Comparison of ENCODE assay signal across 8 cellular contexts in genomic region chr19:57320180-57321084, GRCh38. TPM values are rescaled to one million over a fixed set of nuclear protein-coding genes. Genes with fewer than 3 reads are reported as not detected.
DNase-seq lines count a peak whose midpoint lies in the region; ATAC-seq and TF ChIP-seq lines count a peak whose summit lies in the region.

ZNF543 (plus strand) TSS chr19:57320472; CDS start chr19:57320854, 382 bp downstream.

- peaks cover 4% of the 10 kb centered on the region; the same call in 1 of the 2 replicates for H3F3A ChIP-seq in PC-9 (ENCODE audit: insufficient read depth, low read depth)

- no peaks in the 10 kb centered on the region for H4K20me1 ChIP-seq in PC-9 (ENCODE audit: insufficient read depth)

- TSS peak; percentile 54 for BruUV-seq in PC-9 (replicated peaks; lab: Mats Ljungman, UMichigan)

- peaks cover 29% of the 10 kb centered on the region for H3K4me1 Mint-ChIP-seq in activated T-cell treated with anti-CD3 and anti-CD28 coated beads, Interleukin-2, amount 50 U/mL, for 4 hours (ENCODE audit: low read depth)

- peaks cover 23% of the 10 kb centered on the region for H3K9me3 Mint-ChIP-seq in activated T-cell treated with anti-CD3 and anti-CD28 coated beads, Interleukin-2, amount 50 U/mL, for 4 hours

- H3K27ac ChIP-seq in PC-9, result peak within 1 kb of the TSS; percentile 51

- H3K9me2 ChIP-seq in PC-9 (ENCODE audit: insufficient read depth), result no peaks in the 10 kb centered on the region

- H3K4me2 ChIP-seq in PC-9, result peak within 1 kb of the TSS; percentile 100

- no peak for TF ChIP-seq CTCF in PC-9 (conservative IDR thresholded peaks at IDR 0.05)

- no peaks in the 10 kb centered on the region for H3K27me3 ChIP-seq in PC-9 (ENCODE audit: insufficient read depth, low read depth)
- H3K27me3 ChIP-seq in mucosa of stomach (ENCODE audit: control insufficient read depth, insufficient read depth, low read length), result peaks cover 23% of the 10 kb centered on the region

- peaks cover 29% of the 10 kb centered on the region for H3K36me3 Mint-ChIP-seq in activated T-cell treated with anti-CD3 and anti-CD28 coated beads, Interleukin-2, amount 50 U/mL, for 4 hours (ENCODE audit: insufficient read depth)

- DNase-seq in DMS53 treated with DMSO at 0.1 percent for 48 hours (lab: John Stamatoyannopoulos, UW; ENCODE audit: unreplicated experiment) (peak; percentile 88), PC-9 (peak; percentile 92 to 96)
- DNase-seq in Jurkat, Clone E6-1 (ENCODE audit: low read depth, low spot score), result peak; percentile 93
- peak; percentile 90 for DNase-seq in activated T-cell treated with anti-CD3 and anti-CD28 coated beads, Interleukin-2, amount 50 U/mL, for 4 hours
- peak; percentile 95 for DNase-seq in stimulated activated CD8-positive, alpha-beta memory T cell treated with anti-CD3 and anti-CD28 coated beads, Interleukin-4, amount 100 ng/mL, for 48 hours

- intact Hi-C loops in PC-9 (cut with micrococcal nuclease; ENCODE audit: unreplicated experiment), result loop anchor here (1.0 kb wide), 4 partner anchors 18 to 80 kb away; partner anchors contain the start of genes ZNF304, ZNF460 and ZNF805

- H3K36me3 ChIP-seq in PC-9 (ENCODE audit: low read depth), result peaks cover 9% of the 10 kb centered on the region; the same call in 1 of the 2 replicates
- H3K36me3 ChIP-seq in mucosa of stomach (ENCODE audit: control insufficient read depth, insufficient read depth, low read length), result peaks cover 6% of the 10 kb centered on the region

- peaks cover 32% of the 10 kb centered on the region for H3K79me2 ChIP-seq in PC-9 (ENCODE audit: low read depth)

- ATAC-seq in GM21717 (IDR thresholded peaks at IDR 0.05; ENCODE audit: unreplicated experiment) (peak; percentile 95), esophagus mucosa (peak; percentile 99)
- ATAC-seq in activated T-cell treated with anti-CD3 and anti-CD28 coated beads, Interleukin-2, amount 50 U/mL, for 4 hours, result peak; percentile 98 to 99

- CTCF ChIA-PET in PC-9 (lab: Charles Lee), result no interaction called here

- peaks cover 17% of the 10 kb centered on the region for H3K27me3 Mint-ChIP-seq in activated T-cell treated with anti-CD3 and anti-CD28 coated beads, Interleukin-2, amount 50 U/mL, for 4 hours (ENCODE audit: low read depth)

- peaks cover 19% of the 10 kb centered on the region for H3K4me1 ChIP-seq in PC-9 (replicated peaks; ENCODE audit: insufficient read depth)
- H3K4me1 ChIP-seq in mucosa of stomach (ENCODE audit: control insufficient read depth, insufficient read depth, low read length), result peaks cover 18% of the 10 kb centered on the region

- peak within 1 kb of the TSS; percentile 89 for H3K4me3 ChIP-seq in Jurkat, Clone E6-1 (ENCODE audit: low read length)
- H3K4me3 ChIP-seq in PC-9, result peak within 1 kb of the TSS; percentile 91
- H3K4me3 ChIP-seq in mucosa of stomach (ENCODE audit: low read length), result peak within 1 kb of the TSS; percentile 93

- POLR2A ChIA-PET in PC-9 (lab: Charles Lee; ENCODE audit: unreplicated experiment), result interaction anchor here (0.6 kb wide), 2 partner anchors 79 to 1239 kb away, joined by 3 read pairs; no protein-coding TSS in a partner anchor

- peak within 1 kb of the TSS; percentile 99 for H2AFZ ChIP-seq in PC-9

- H3K4me3 Mint-ChIP-seq in activated T-cell treated with anti-CD3 and anti-CD28 coated beads, Interleukin-2, amount 50 U/mL, for 4 hours, result peak within 1 kb of the TSS; percentile 83

- peak within 1 kb of the TSS; percentile 96 for H3K9ac ChIP-seq in mucosa of stomach (ENCODE audit: low read length)

- H3K9me3 ChIP-seq in PC-9 (ENCODE audit: insufficient read depth, low read depth) (no peaks in the 10 kb centered on the region), mucosa of stomach (ENCODE audit: control insufficient read depth, low read length) (no peaks in the 10 kb centered on the region)

RNA-seq across cellular contexts. Expression of gene ZNF543, which starts in this region (rescaled TPM):
- 1.1 TPM for polyA plus RNA-seq in Jurkat, Clone E6-1 (2012; ENCODE audit: insufficient read depth, insufficient read length)
- total RNA-seq in PC-9 (2021) (8.9 and 9.5 TPM in 2 replicates), esophagus mucosa (4.5 TPM)
- total RNA-seq in activated T-cell treated with anti-CD3 and anti-CD28 coated beads, Interleukin-2, amount 50 U/mL, for 4 hours, result 1 to 10 TPM; 3.3 to 5.0 (median 3.5) TPM

Comparison
In these comparisons a context has a peak if more than half of its experiments do, and no peak if none do; other contexts are left out.
1. Peak in every context shown above with its lines: DNase-seq, ATAC-seq, H3K4me3 ChIP-seq and H3K27ac ChIP-seq.